In genomic region chr4:71732706-71733105, GRCh38 we compare ENCODE assay signal across 9 cellular contexts. TPM values are rescaled to one million over a fixed set of nuclear protein-coding genes. Genes with fewer than 3 reads are reported as not detected.
DNase-seq lines count a peak whose midpoint lies in the region; ATAC-seq and TF ChIP-seq lines count a peak whose summit lies in the region.
"Had no signal": no experiment of that assay in that cellular context is flagged by ENCODE, and none has a peak within 500 bp of the region (broad histone marks: within the 10 kb centered on the region; RNA-seq: fewer than 3 reads in every experiment).

No MANE protein-coding gene starts in this region.

- H3K4me1 Mint-ChIP-seq in activated naive CD4-positive, alpha-beta T cell treated with anti-CD3 and anti-CD28 coated beads, Interleukin-2, amount 10 ng/mL, durations not matched to agents 7 days and 5 days: no peaks in the 10 kb centered on the region

- no peak overlapping the region for H3K27ac Mint-ChIP-seq in activated naive CD4-positive, alpha-beta T cell treated with anti-CD3 and anti-CD28 coated beads, Interleukin-2, amount 10 ng/mL, durations not matched to agents 7 days and 5 days

- H3K4me3 Mint-ChIP-seq in activated naive CD4-positive, alpha-beta T cell treated with anti-CD3 and anti-CD28 coated beads, Interleukin-2, amount 10 ng/mL, durations not matched to agents 7 days and 5 days: no peak overlapping the region

- no peaks in the 10 kb centered on the region for H4K20me1 ChIP-seq in neural cell (ENCODE audit: insufficient read depth)

- peak; percentile 80 for TF ChIP-seq CTCF in neural cell (IDR thresholded peaks at IDR 0.05; ENCODE audit: poor library complexity, severe bottlenecking)

- peak; percentile 92 for TF ChIP-seq RAD21 in neural cell (conservative IDR thresholded peaks at IDR 0.05)

- no peak overlapping the region for H3K9ac ChIP-seq in neural cell (ENCODE audit: low read length)

- no peak for TF ChIP-seq EP300 in neural cell (conservative IDR thresholded peaks at IDR 0.05; ENCODE audit: poor library complexity, severe bottlenecking)

- H3K9me3 Mint-ChIP-seq in activated naive CD4-positive, alpha-beta T cell treated with anti-CD3 and anti-CD28 coated beads, Interleukin-2, amount 10 ng/mL, durations not matched to agents 7 days and 5 days: no peaks in the 10 kb centered on the region

- no peaks in the 10 kb centered on the region for H3K9me2 ChIP-seq in neural cell (ENCODE audit: insufficient read depth, low read length)

- H3K27ac ChIP-seq in neural cell (ENCODE audit: low read length): no peak overlapping the region
- H3K27ac ChIP-seq: uterus had no signal

- no peak overlapping the region for H3K4me3 ChIP-seq in neural cell (ENCODE audit: low read length)
- H3K4me3 ChIP-seq: uterus had no signal

- H3K4me2 ChIP-seq in neural cell (ENCODE audit: low read length): no peak overlapping the region

- H3K79me2 ChIP-seq in neural cell (replicated peaks; ENCODE audit: insufficient read depth, low read length): no peaks in the 10 kb centered on the region

- H3F3A ChIP-seq in neural cell (ENCODE audit: insufficient read depth, low read length, poor library complexity, severe bottlenecking): no peaks in the 10 kb centered on the region

- no peaks in the 10 kb centered on the region for H3K27me3 ChIP-seq in neural cell (ENCODE audit: insufficient read depth, low read depth, low read length)
- H3K27me3 ChIP-seq: uterus had no signal

- CTCF ChIA-PET in activated naive CD4-positive, alpha-beta T cell treated with anti-CD3 and anti-CD28 coated beads, Interleukin-2, amount 10 ng/mL, durations not matched to agents 7 days and 5 days (lab: Charles Lee): no interaction called here

- no peaks in the 10 kb centered on the region for H3K9me3 ChIP-seq in neural cell (ENCODE audit: low read length)
- H3K9me3 ChIP-seq: uterus had no signal

- H2AFZ ChIP-seq in neural cell (ENCODE audit: low read depth, low read length): no peak overlapping the region

- H3K27me3 Mint-ChIP-seq in activated naive CD4-positive, alpha-beta T cell treated with anti-CD3 and anti-CD28 coated beads, Interleukin-2, amount 10 ng/mL, durations not matched to agents 7 days and 5 days: no peaks in the 10 kb centered on the region

- H3K36me3 ChIP-seq in neural cell (ENCODE audit: insufficient read depth, low read length): no peaks in the 10 kb centered on the region
- H3K36me3 ChIP-seq: uterus had no signal

- DNase-seq in ELR (ENCODE audit: low read depth): peak; percentile 72
- peak; percentile 41 for DNase-seq in NAMALWA (ENCODE audit: low spot score)
- DNase-seq in cerebellar cortex (ENCODE audit: low spot score): peak; percentile 9
- no peak for DNase-seq in activated naive CD4-positive, alpha-beta T cell treated with anti-CD3 and anti-CD28 coated beads, Interleukin-2, amount 10 ng/mL, durations not matched to agents 7 days and 5 days
- DNase-seq: uterus had no signal

- ATAC-seq in HG03354 (IDR thresholded peaks at IDR 0.05; ENCODE audit: poor library complexity, severe bottlenecking, unreplicated experiment) (no peak), HG03571 (IDR thresholded peaks at IDR 0.05; ENCODE audit: unreplicated experiment) (no peak), HG03378 (IDR thresholded peaks at IDR 0.05; ENCODE audit: unreplicated experiment) (no peak)

- H3K36me3 Mint-ChIP-seq in activated naive CD4-positive, alpha-beta T cell treated with anti-CD3 and anti-CD28 coated beads, Interleukin-2, amount 10 ng/mL, durations not matched to agents 7 days and 5 days: no peaks in the 10 kb centered on the region

TF ChIP-seq in neural cell, 6 proteins besides CTCF, POLR2A, EP300 and RAD21:
- TF ChIP-seq POLR2AphosphoS5 (IDR thresholded peaks at IDR 0.05): no peak
- TF ChIP-seq SMC3 (conservative IDR thresholded peaks at IDR 0.05; ENCODE audit: poor library complexity): peak; percentile 97

RNA-seq across cellular contexts. Expression of gene GC, which starts 51.2 kb away (rescaled TPM):
- polyA plus RNA-seq in neural cell: not detected in 2 replicates
- polyA minus RNA-seq in neural cell: not detected in 2 replicates
